Comparison of ENCODE assay signal across 8 cellular contexts in genomic region chr12:93572712-93573551, GRCh38. TPM values are rescaled to one million over a fixed set of nuclear protein-coding genes. Genes with fewer than 3 reads are reported as not detected.
A peak's percentile ranks its signal among the peaks of the same experiment; 100 is the strongest.
DNase-seq lines count a peak whose midpoint lies in the region; ATAC-seq and TF ChIP-seq lines count a peak whose summit lies in the region.

No MANE protein-coding gene starts in this region.

- POLR2A ChIA-PET in AG04450 (lab: Yijun Ruan, JAX): interaction anchor here (0.9 to 1.4 kb wide), 2 partner anchors 104 to 169 kb away, joined by 3 to 6 read pairs; partner anchors contain the start of gene CRADD

- DNase-seq in AG04450 (ENCODE audit: low read depth, low spot score) (no peak), hepatocyte (ENCODE audit: low spot score) (peak; percentile 55), sciatic nerve (ENCODE audit: low spot score) (peak; percentile 64), T1000 (lab: John Stamatoyannopoulos, UW) (no peak), hippocampal formation (lab: John Stamatoyannopoulos, UW) (no peak)
- peak; percentile 42 for DNase-seq in activated naive CD8-positive, alpha-beta T cell treated with anti-CD3 and anti-CD28 coated beads for 36 hours

- H4K20me1 ChIP-seq in hepatocyte (ENCODE audit: insufficient read depth, poor library complexity, severe bottlenecking): no peaks in the 10 kb centered on the region

- intact Hi-C loops in sciatic nerve (cut with DNase I): loop anchor here (5.0 kb wide), 1 partner anchor 529 kb away; no protein-coding TSS in a partner anchor

- TF ChIP-seq CTCF in AG04450 (IDR thresholded peaks at IDR 0.05; ENCODE audit: low read depth, low read length): no peak
- no peak for TF ChIP-seq CTCF in hepatocyte (IDR thresholded peaks at IDR 0.05; ENCODE audit: poor library complexity)

- under 1% methylated on average over 75 of the region's 75 CpGs for WGBS in HUES64
- WGBS in hepatocyte (ENCODE audit: low lambda C conversion rate, missing lambda C conversion rate): 2% methylated on average over 67 of the region's 75 CpGs

- H3K27ac ChIP-seq in AG04450 (ENCODE audit: low read depth, low read length): no peak overlapping the region
- H3K27ac ChIP-seq in HUES64 (ENCODE audit: low read depth, low read length): peak overlapping the region; percentile 58; the same call in 1 of the 2 replicates
- H3K27ac ChIP-seq in hepatocyte: peak overlapping the region; percentile 10

- CTCF ChIA-PET in AG04450 (lab: Charles Lee): interaction anchor here (0.8 to 3.3 kb wide), 5 partner anchors 70 to 529 kb away, joined by 3 to 51 read pairs (median 8); no protein-coding TSS in a partner anchor

- peaks cover 21% of the 10 kb centered on the region for H3K4me1 ChIP-seq in HUES64 (ENCODE audit: insufficient read depth, low read length)
- H3K4me1 ChIP-seq in hepatocyte (ENCODE audit: insufficient read depth): peaks cover 12% of the 10 kb centered on the region

- H3K4me1 Mint-ChIP-seq in activated naive CD8-positive, alpha-beta T cell treated with anti-CD3 and anti-CD28 coated beads for 36 hours: peaks cover 30% of the 10 kb centered on the region

- peak overlapping the region; percentile 48 for H2AFZ ChIP-seq in hepatocyte

- ATAC-seq in sciatic nerve (no peak), HG02852 (IDR thresholded peaks at IDR 0.05; ENCODE audit: unreplicated experiment) (no peak)

- H3K27me3 ChIP-seq in AG04450 (ENCODE audit: control insufficient read depth, insufficient read depth, low read length): no peaks in the 10 kb centered on the region
- peaks cover 41% of the 10 kb centered on the region for H3K27me3 ChIP-seq in HUES64 (ENCODE audit: insufficient read depth, low read length)
- peaks cover 14% of the 10 kb centered on the region for H3K27me3 ChIP-seq in hepatocyte

- peaks cover 27% of the 10 kb centered on the region for H3K79me2 ChIP-seq in hepatocyte

- H3K27ac Mint-ChIP-seq in activated naive CD8-positive, alpha-beta T cell treated with anti-CD3 and anti-CD28 coated beads for 36 hours: no peak overlapping the region

- H3K9me3 ChIP-seq in AG04450 (ENCODE audit: control insufficient read depth, insufficient read depth, low read length) (no peaks in the 10 kb centered on the region; the same call in 1 of the 2 replicates), HUES64 (ENCODE audit: insufficient read depth, low read depth, low read length) (no peaks in the 10 kb centered on the region), hepatocyte (ENCODE audit: low read depth) (no peaks in the 10 kb centered on the region)

- H3K4me3 Mint-ChIP-seq in activated naive CD8-positive, alpha-beta T cell treated with anti-CD3 and anti-CD28 coated beads for 36 hours: peak overlapping the region; percentile 85

- no peaks in the 10 kb centered on the region for H3K9me2 ChIP-seq in hepatocyte (replicated peaks; ENCODE audit: insufficient read depth)

- H3K27me3 Mint-ChIP-seq in activated naive CD8-positive, alpha-beta T cell treated with anti-CD3 and anti-CD28 coated beads for 36 hours: peaks cover 16% of the 10 kb centered on the region

- peaks cover 25% of the 10 kb centered on the region for H3K36me3 Mint-ChIP-seq in activated naive CD8-positive, alpha-beta T cell treated with anti-CD3 and anti-CD28 coated beads for 36 hours

- peak overlapping the region; percentile 100 for H3K4me2 ChIP-seq in hepatocyte

- H3K4me3 ChIP-seq in AG04450 (ENCODE audit: low read depth, low read length) (peak overlapping the region; percentile 77), HUES64 (ENCODE audit: low read length) (peak overlapping the region; percentile 77), hepatocyte (peak overlapping the region; percentile 88)

- peak overlapping the region; percentile 64 for H3K9ac ChIP-seq in HUES64 (ENCODE audit: low read depth, low read length)

- H3K9me3 Mint-ChIP-seq in activated naive CD8-positive, alpha-beta T cell treated with anti-CD3 and anti-CD28 coated beads for 36 hours: no peaks in the 10 kb centered on the region

- peaks cover 20% of the 10 kb centered on the region for H3K36me3 ChIP-seq in HUES64 (ENCODE audit: insufficient read depth, low read length)
- no peaks in the 10 kb centered on the region for H3K36me3 ChIP-seq in hepatocyte (replicated peaks; ENCODE audit: insufficient read depth, low read depth)

RNA-seq across cellular contexts. Expression of gene SOCS2, which starts 0.5 kb away (rescaled TPM):
- polyA plus RNA-seq in AG04450 (2011; rRNA removed) (14.5 and 17.6 TPM in 2 replicates), hepatocyte (30.9 and 38.6 TPM in 2 replicates)
- 8.2 and 10.3 TPM in 2 replicates for polyA minus RNA-seq in AG04450 (2011; rRNA and poly(A)+ RNA removed)
- polyA plus RNA-seq in HUES64 (2013, experiment 1 of 2): 38.3 TPM
- polyA plus RNA-seq in HUES64 (2013, experiment 2 of 2): 33.7 TPM
- total RNA-seq in activated naive CD8-positive, alpha-beta T cell treated with anti-CD3 and anti-CD28 coated beads for 36 hours: 10 to 100 TPM; 25.8 to 27.0 TPM
- total RNA-seq in hepatocyte (26.2 and 33.4 TPM in 2 replicates), sciatic nerve (18.5 TPM)

Comparison
In these comparisons a context has a peak if more than half of its experiments do, and no peak if none do; other contexts are left out.
1. DNase-seq: peak in activated naive CD8-positive, alpha-beta T cell treated with anti-CD3 and anti-CD28 coated beads for 36 hours (single experiment), hepatocyte (single experiment) and sciatic nerve (single experiment); none in AG04450 (single experiment), T1000 (single experiment) and hippocampal formation (0 of 2).
2. Peak in every context shown above with its lines, with median percentiles within 50 percentile points of each other: H3K4me3 ChIP-seq.